ENCODE assay signal across 8 cellular contexts in genomic region chr3:52770581-52771333, GRCh38. TPM values are rescaled to one million over a fixed set of nuclear protein-coding genes. Genes with fewer than 3 reads are reported as not detected.
DNase-seq lines count a peak whose midpoint lies in the region; ATAC-seq, FAIRE-seq and TF ChIP-seq lines count a peak whose summit lies in the region.

Gene NEK4, minus strand, starts transcription at chr3:52770940. Its CDS starts 194 bp downstream, at chr3:52770746.

- no peaks in the 10 kb centered on the region for H4K20me1 ChIP-seq in astrocyte (ENCODE audit: insufficient read depth, low read length)

- H3K27ac Mint-ChIP-seq in T-helper 2 cell treated with Interferon-gamma antibody and Interleukin-4, amounts not matched to agents 5 μg/mL and 100 μg/mL, for 36 hours = peak within 1 kb of the TSS; percentile 95
- peak within 1 kb of the TSS; percentile 65 for H3K27ac Mint-ChIP-seq in astrocyte (ENCODE audit: unreplicated experiment)

- intact Hi-C loops in vagina (cut with DNase I) = no loop called here

- H3K9me3 Mint-ChIP-seq in T-helper 2 cell treated with Interferon-gamma antibody and Interleukin-4, amounts not matched to agents 5 μg/mL and 100 μg/mL, for 36 hours = no peaks in the 10 kb centered on the region
- H3K9me3 Mint-ChIP-seq in astrocyte (ENCODE audit: unreplicated experiment) = no peaks in the 10 kb centered on the region

- H3K9me3 ChIP-seq in astrocyte (ENCODE audit: insufficient read depth, low read depth, low read length) (no peaks in the 10 kb centered on the region), vagina (no peaks in the 10 kb centered on the region)

- peak; percentile 96 for DNase-seq in GM18507 (ENCODE audit: extremely low spot score, insufficient read length, low read depth)
- DNase-seq in NCI-H2029 (lab: John Stamatoyannopoulos, UW) = peak; percentile 77
- DNase-seq in T-helper 2 cell treated with Interferon-gamma antibody and Interleukin-4, amounts not matched to agents 5 μg/mL and 100 μg/mL, for 36 hours (ENCODE audit: low spot score) = peak; percentile 90
- DNase-seq in astrocyte (ENCODE audit: low read depth) = peak; percentile 66
- DNase-seq in hepatic stellate cell (ENCODE audit: low spot score) = peak; percentile 97
- DNase-seq in vagina (ENCODE audit: extremely low spot score in 2 of 2) = peak in 1 of 2 donors; percentile 92

- peak in 1 of 2 donors; percentile 21 for TF ChIP-seq POLR2A in vagina (IDR thresholded peaks at IDR 0.05)

- H3K4me3 ChIP-seq in astrocyte (ENCODE audit: insufficient read depth, low read depth, low read length) = peak within 1 kb of the TSS; percentile 84
- peak within 1 kb of the TSS; percentile 85 for H3K4me3 ChIP-seq in rectal smooth muscle tissue (ENCODE audit: low read length)
- H3K4me3 ChIP-seq in vagina = peak within 1 kb of the TSS; percentile 70 to 98

- peaks cover 6% of the 10 kb centered on the region for H3K36me3 Mint-ChIP-seq in T-helper 2 cell treated with Interferon-gamma antibody and Interleukin-4, amounts not matched to agents 5 μg/mL and 100 μg/mL, for 36 hours (ENCODE audit: low read depth)
- peaks cover 2% of the 10 kb centered on the region for H3K36me3 Mint-ChIP-seq in astrocyte (ENCODE audit: low read depth, unreplicated experiment)

- H3K36me3 ChIP-seq in astrocyte (ENCODE audit: insufficient read depth, low read length) (peaks cover 8% of the 10 kb centered on the region), rectal smooth muscle tissue (ENCODE audit: control insufficient read depth, insufficient read depth, low read length) (peaks cover 2% of the 10 kb centered on the region), vagina (peaks cover 0 to 6% of the 10 kb centered on the region in 2 donors)

- H3K27ac ChIP-seq in astrocyte (ENCODE audit: low read depth, low read length) (peak within 1 kb of the TSS; percentile 65), rectal smooth muscle tissue (ENCODE audit: low read depth, low read length) (peak within 1 kb of the TSS; percentile 74), vagina (peak within 1 kb of the TSS; percentile 75)

- peak within 1 kb of the TSS; percentile 95 for H3K4me2 ChIP-seq in astrocyte (ENCODE audit: low read length)

- peaks cover 21% of the 10 kb centered on the region for H3K4me1 Mint-ChIP-seq in T-helper 2 cell treated with Interferon-gamma antibody and Interleukin-4, amounts not matched to agents 5 μg/mL and 100 μg/mL, for 36 hours (ENCODE audit: low read depth)
- peaks cover 7% of the 10 kb centered on the region for H3K4me1 Mint-ChIP-seq in astrocyte (ENCODE audit: low read depth, unreplicated experiment)

- H3K27me3 ChIP-seq in astrocyte (ENCODE audit: insufficient read depth, low read length) (no peaks in the 10 kb centered on the region), rectal smooth muscle tissue (ENCODE audit: control insufficient read depth, insufficient read depth, low read length) (no peaks in the 10 kb centered on the region), vagina (no peaks in the 10 kb centered on the region)

- H2AFZ ChIP-seq in astrocyte (ENCODE audit: low read depth, low read length) = peak within 1 kb of the TSS; percentile 98

- H3K4me1 ChIP-seq in astrocyte (ENCODE audit: insufficient read depth, low read length) = peaks cover 9% of the 10 kb centered on the region
- H3K4me1 ChIP-seq in rectal smooth muscle tissue (ENCODE audit: control insufficient read depth, insufficient read depth, low read length) = peaks cover 6% of the 10 kb centered on the region
- H3K4me1 ChIP-seq in vagina = peaks cover 12% of the 10 kb centered on the region

- FAIRE-seq in GM18507 (lab: Jason Lieb, UNC) (peak; percentile 83), astrocyte (lab: Jason Lieb, UNC) (no peak)

- no peak for TF ChIP-seq CTCF in astrocyte (IDR thresholded peaks at IDR 0.05; ENCODE audit: insufficient read depth, low read depth, low read length)
- no peak for TF ChIP-seq CTCF in vagina (IDR thresholded peaks at IDR 0.05)

- no peaks in the 10 kb centered on the region for H3K27me3 Mint-ChIP-seq in T-helper 2 cell treated with Interferon-gamma antibody and Interleukin-4, amounts not matched to agents 5 μg/mL and 100 μg/mL, for 36 hours (ENCODE audit: low read depth)
- H3K27me3 Mint-ChIP-seq in astrocyte (ENCODE audit: low read depth, unreplicated experiment) = peaks cover 12% of the 10 kb centered on the region

- peak within 1 kb of the TSS; percentile 87 for H3K4me3 Mint-ChIP-seq in T-helper 2 cell treated with Interferon-gamma antibody and Interleukin-4, amounts not matched to agents 5 μg/mL and 100 μg/mL, for 36 hours
- H3K4me3 Mint-ChIP-seq in astrocyte (ENCODE audit: unreplicated experiment) = peak within 1 kb of the TSS; percentile 99

- peak; percentile 88 for ATAC-seq in HG02973 (IDR thresholded peaks at IDR 0.05; ENCODE audit: unreplicated experiment)

- peaks cover 29% of the 10 kb centered on the region for H3K79me2 ChIP-seq in astrocyte (ENCODE audit: insufficient read depth, low read length)

- H3K9ac ChIP-seq in astrocyte (ENCODE audit: low read length) (peak within 1 kb of the TSS; percentile 86), rectal smooth muscle tissue (ENCODE audit: low read length) (peak within 1 kb of the TSS; percentile 73)

RNA-seq across cellular contexts. Expression of gene NEK4, which starts in this region (rescaled TPM):
- 14.8 and 15.1 TPM in 2 replicates for total RNA-seq in astrocyte
- 53.0 TPM for total RNA-seq in vagina
